ENCODE assay signal across 20 cellular contexts in genomic region chr21:14553422-14553821, GRCh38. TPM values are rescaled to one million over a fixed set of nuclear protein-coding genes. Genes with fewer than 3 reads are reported as not detected.
DNase-seq lines count a peak whose midpoint lies in the region; ATAC-seq and TF ChIP-seq lines count a peak whose summit lies in the region.
"Had no signal": no experiment of that assay in that cellular context is flagged by ENCODE, and none has a peak within 500 bp of the region (broad histone marks: within the 10 kb centered on the region; RNA-seq: fewer than 3 reads in every experiment).

No MANE protein-coding gene starts in this region.

- no peaks in the 10 kb centered on the region for H3K27me3 Mint-ChIP-seq in T-helper 2 cell treated with Interferon-gamma antibody and Interleukin-4, amounts not matched to agents 5 μg/mL and 100 μg/mL, for 36 hours (ENCODE audit: low read depth)
- H3K27me3 Mint-ChIP-seq in Calu3 (ENCODE audit: unreplicated experiment) (no peaks in the 10 kb centered on the region), T-helper 17 cell (no peaks in the 10 kb centered on the region)
- no peaks in the 10 kb centered on the region for H3K27me3 Mint-ChIP-seq in stimulated activated memory B cell treated with anti-CD40 and anti-IgM and Interleukin-4, amounts not matched to agents 10 μg/mL and 1 μg/mL and 100 μg/mL, for 72 hours
- H3K27me3 Mint-ChIP-seq: B cell; CD4-positive, CD25-positive, alpha-beta regulatory T cell had no signal

- H3K4me1 Mint-ChIP-seq in T-helper 2 cell treated with Interferon-gamma antibody and Interleukin-4, amounts not matched to agents 5 μg/mL and 100 μg/mL, for 36 hours (ENCODE audit: low read depth): peaks cover 70% of the 10 kb centered on the region
- peaks cover 29% of the 10 kb centered on the region for H3K4me1 Mint-ChIP-seq in Calu3 (ENCODE audit: low read depth, unreplicated experiment)
- peaks cover 23% of the 10 kb centered on the region for H3K4me1 Mint-ChIP-seq in T-helper 17 cell
- peaks cover 71% of the 10 kb centered on the region for H3K4me1 Mint-ChIP-seq in stimulated activated memory B cell treated with anti-CD40 and anti-IgM and Interleukin-4, amounts not matched to agents 10 μg/mL and 1 μg/mL and 100 μg/mL, for 72 hours

- ATAC-seq in T-helper 17 cell (no peak), GM18502 (IDR thresholded peaks at IDR 0.05; ENCODE audit: poor library complexity, unreplicated experiment) (no peak)
- no peak for ATAC-seq in stimulated activated memory B cell treated with anti-CD40 and anti-IgM and Interleukin-4, amounts not matched to agents 10 μg/mL and 1 μg/mL and 100 μg/mL, for 72 hours
- ATAC-seq: CD8-positive, alpha-beta T cell; GM12878 had no signal

- intact Hi-C loops in Calu3 (cut with micrococcal nuclease; ENCODE audit: unreplicated experiment): no loop called here

- H3K4me3 Mint-ChIP-seq in T-helper 2 cell treated with Interferon-gamma antibody and Interleukin-4, amounts not matched to agents 5 μg/mL and 100 μg/mL, for 36 hours: no peak overlapping the region
- H3K4me3 Mint-ChIP-seq in Calu3 (ENCODE audit: low read depth, unreplicated experiment) (no peak overlapping the region), T-helper 17 cell (no peak overlapping the region)
- no peak overlapping the region for H3K4me3 Mint-ChIP-seq in stimulated activated memory B cell treated with anti-CD40 and anti-IgM and Interleukin-4, amounts not matched to agents 10 μg/mL and 1 μg/mL and 100 μg/mL, for 72 hours
- H3K4me3 Mint-ChIP-seq: B cell; CD4-positive, CD25-positive, alpha-beta regulatory T cell; CD8-positive, alpha-beta T cell had no signal

- CTCF ChIA-PET in Calu3 (lab: Charles Lee): no interaction called here

- peak overlapping the region; percentile 39 for H3K27ac Mint-ChIP-seq in T-helper 2 cell treated with Interferon-gamma antibody and Interleukin-4, amounts not matched to agents 5 μg/mL and 100 μg/mL, for 36 hours
- peak overlapping the region; percentile 26 for H3K27ac Mint-ChIP-seq in Calu3 (ENCODE audit: unreplicated experiment)
- H3K27ac Mint-ChIP-seq in T-helper 17 cell: peak overlapping the region; percentile 19
- H3K27ac Mint-ChIP-seq in stimulated activated memory B cell treated with anti-CD40 and anti-IgM and Interleukin-4, amounts not matched to agents 10 μg/mL and 1 μg/mL and 100 μg/mL, for 72 hours: peak overlapping the region; percentile 42
- H3K27ac Mint-ChIP-seq: B cell; CD4-positive, CD25-positive, alpha-beta regulatory T cell; CD8-positive, alpha-beta T cell had no signal

- H3K36me3 Mint-ChIP-seq in T-helper 2 cell treated with Interferon-gamma antibody and Interleukin-4, amounts not matched to agents 5 μg/mL and 100 μg/mL, for 36 hours (ENCODE audit: low read depth): peaks cover 18% of the 10 kb centered on the region
- H3K36me3 Mint-ChIP-seq in Calu3 (ENCODE audit: insufficient read depth, unreplicated experiment): no peaks in the 10 kb centered on the region
- H3K36me3 Mint-ChIP-seq in T-helper 17 cell (ENCODE audit: low read depth): no peaks in the 10 kb centered on the region
- peaks cover 24% of the 10 kb centered on the region for H3K36me3 Mint-ChIP-seq in stimulated activated memory B cell treated with anti-CD40 and anti-IgM and Interleukin-4, amounts not matched to agents 10 μg/mL and 1 μg/mL and 100 μg/mL, for 72 hours
- H3K36me3 Mint-ChIP-seq: CD4-positive, CD25-positive, alpha-beta regulatory T cell; CD8-positive, alpha-beta T cell had no signal

- no TSS peak for BruUV-seq in Calu3 (replicated peaks; lab: Mats Ljungman, UMichigan)

- H3K9me3 Mint-ChIP-seq in T-helper 2 cell treated with Interferon-gamma antibody and Interleukin-4, amounts not matched to agents 5 μg/mL and 100 μg/mL, for 36 hours: peaks cover 9% of the 10 kb centered on the region
- no peaks in the 10 kb centered on the region for H3K9me3 Mint-ChIP-seq in Calu3 (ENCODE audit: low read depth, unreplicated experiment)
- H3K9me3 Mint-ChIP-seq in stimulated activated memory B cell treated with anti-CD40 and anti-IgM and Interleukin-4, amounts not matched to agents 10 μg/mL and 1 μg/mL and 100 μg/mL, for 72 hours: no peaks in the 10 kb centered on the region
- H3K9me3 Mint-ChIP-seq: CD8-positive, alpha-beta T cell had no signal

- DNase-seq in T-helper 2 cell treated with Interferon-gamma antibody and Interleukin-4, amounts not matched to agents 5 μg/mL and 100 μg/mL, for 36 hours (ENCODE audit: low spot score): no peak
- DNase-seq in T-helper 2 cell (no peak), Calu3 (no peak), T-helper 17 cell (no peak), HUDEP-2 (lab: John Stamatoyannopoulos, UW; ENCODE audit: unreplicated experiment in 76 of 76) (no peak)
- DNase-seq: Caco-2; CD4-positive, CD25-positive, alpha-beta regulatory T cell; CD8-positive, alpha-beta T cell; DMS 273 treated with DMSO at 0.1 percent for 48 hours; DMS79; EL; GDM1; GM23248; H7; HCEC 1CT had no signal

- TF ChIP-seq CTCF in Calu3 (IDR thresholded peaks at IDR 0.05; ENCODE audit: unreplicated experiment): no peak

- no peaks in the 10 kb centered on the region for H3K9me3 ChIP-seq in T-helper 17 cell (ENCODE audit: control insufficient read depth, low read length, poor library complexity, severe bottlenecking)
- H3K9me3 ChIP-seq: BLaER1, Caco-2 had no signal

RNA-seq across cellular contexts. Expression of gene SAMSN1, which starts 7.3 kb away (rescaled TPM):
- total RNA-seq in Calu3 (2022) (0.93 and 1.5 TPM in 2 replicates), T-helper 17 cell (10 to 100 TPM; 33.7 to 64.9 TPM)
- total RNA-seq: Caco-2, GM23248 had no signal

Comparison
In these comparisons a context has a peak if more than half of its experiments do, and no peak if none do; other contexts are left out.
1. RNA of gene SAMSN1, which starts 7.3 kb away (total RNA-seq): 33.7 to 64.9 TPM in T-helper 17 cell; 0.93 to 1.5 TPM in Calu3; every median in the first group is over 10 times any median in the second.
2. Peak in every context shown above with its lines, with median percentiles within 50 percentile points of each other: H3K27ac Mint-ChIP-seq.